In genomic region chr20:53677447-53678314, GRCh38 we compare ENCODE assay signal across 1 cellular context.
TF ChIP-seq lines count a peak whose summit lies in the region.

No MANE protein-coding gene starts in this region.

TF ChIP-seq in HepG2, 621 proteins besides CTCF, POLR2A, EP300 and RAD21 (continued from another document):
- TF ChIP-seq ARID3A (IDR thresholded peaks at IDR 0.05; ENCODE audit: low read depth, low read length) (peak; percentile 65), ZNF160 (CRISPR knock-in tag; IDR thresholded peaks at IDR 0.05) (no peak), SMAD1 (CRISPR knock-in tag; IDR thresholded peaks at IDR 0.05; ENCODE audit: borderline replicate concordance, low read depth) (peak; percentile 92; the same call in 1 of the 2 replicates), KLF16 (CRISPR knock-in tag; IDR thresholded peaks at IDR 0.05) (peak in 1 of 2 experiments; percentile 85; a peak in 2 of 4 replicates), ZNF569 (CRISPR knock-in tag; IDR thresholded peaks at IDR 0.05; ENCODE audit: borderline replicate concordance) (0 out of 2 replicates have a peak, but pooled peaks have one; percentile 31), RCOR2 (CRISPR knock-in tag; IDR thresholded peaks at IDR 0.05) (no peak; the same call in none of the 2 replicates), ZNF646 (CRISPR knock-in tag; IDR thresholded peaks at IDR 0.05) (peak; percentile 71; the same call in 1 of the 2 replicates), POLR2AphosphoS5 (IDR thresholded peaks at IDR 0.05; ENCODE audit: low read depth, low read length) (peak; percentile 63), ATF7-NPFF (CRISPR knock-in tag; IDR thresholded peaks at IDR 0.05; ENCODE audit: low read depth) (no peak), GABPA (IDR thresholded peaks at IDR 0.05; ENCODE audit: low read depth, low read length) (no peak), GABPA (CRISPR knock-in tag; IDR thresholded peaks at IDR 0.05; ENCODE audit: low read depth) (peak; percentile 71; the same call in 1 of the 2 replicates), ELF3 (CRISPR knock-in tag; IDR thresholded peaks at IDR 0.05) (peak; percentile 92), TFAP4 (IDR thresholded peaks at IDR 0.05; ENCODE audit: borderline replicate concordance, low read depth) (peak; percentile 67; the same call in 1 of the 2 replicates)
